In genomic region chr14:49089078-49089477, GRCh38 we compare ENCODE assay signal across 25 cellular contexts.
DNase-seq lines count a peak whose midpoint lies in the region; ATAC-seq, FAIRE-seq and TF ChIP-seq lines count a peak whose summit lies in the region.
"Had no signal": no experiment of that assay in that cellular context is flagged by ENCODE, and none has a peak within 500 bp of the region (broad histone marks: within the 10 kb centered on the region; RNA-seq: fewer than 3 reads in every experiment).

No MANE protein-coding gene starts in this region.

- no peaks in the 10 kb centered on the region for H3K9me2 ChIP-seq in PC-3 (replicated peaks; ENCODE audit: low read length)

- 31% methylated on average over 3 of the region's 3 CpGs for WGBS in HepG2 (ENCODE audit: low lambda C conversion rate)
- WGBS in right lobe of liver (ENCODE audit: insufficient coverage, low coverage, low lambda C conversion rate, missing lambda C conversion rate), result 72% methylated on average over 3 of the region's 3 CpGs

- H3K27me3 ChIP-seq in HepG2 (ENCODE audit: control insufficient read depth in 1 of 2, insufficient read depth in 2 of 2, low read length in 2 of 2) (no peaks in the 10 kb centered on the region), right lobe of liver (no peaks in the 10 kb centered on the region), PC-3 (ENCODE audit: low read length) (no peaks in the 10 kb centered on the region), endothelial cell of umbilical vein (ENCODE audit: control insufficient read depth in 2 of 2, insufficient read depth in 2 of 2, low read length in 2 of 2) (no peaks in the 10 kb centered on the region)
- H3K27me3 ChIP-seq: BE2C; BLaER1 treated with 17β-estradiol and CSF1 and Interleukin-3, amounts not matched to agents 10 nM and 100 nM had no signal

- TF ChIP-seq POLR2A in HepG2 (IDR thresholded peaks at IDR 0.05; ENCODE audit: insufficient read depth in 1 of 2, low read depth in 2 of 2, low read length in 2 of 2) (no peak), right lobe of liver (IDR thresholded peaks at IDR 0.05) (no peak), endothelial cell of umbilical vein (IDR thresholded peaks at IDR 0.05; ENCODE audit: low read depth, low read length) (no peak)

- H3K4me3 ChIP-seq in HepG2 (replicated peaks in 1 of 3; ENCODE audit: insufficient read depth in 1 of 3, low read depth in 2 of 3, low read length in 3 of 3), result no peak overlapping the region
- H3K4me3 ChIP-seq in right lobe of liver, result no peak overlapping the region
- H3K4me3 ChIP-seq in PC-3 (ENCODE audit: low read length), result no peak overlapping the region
- no peak overlapping the region for H3K4me3 ChIP-seq in endothelial cell of umbilical vein (replicated peaks in 1 of 3; ENCODE audit: insufficient read depth in 1 of 3, low read depth in 1 of 3, low read length in 3 of 3)
- H3K4me3 ChIP-seq: BLaER1 treated with 17β-estradiol and CSF1 and Interleukin-3, amounts not matched to agents 10 nM and 100 nM had no signal

- no peak for TF ChIP-seq EP300 in HepG2 (IDR thresholded peaks at IDR 0.05; ENCODE audit: low read depth in 2 of 2, low read length in 2 of 2)
- no peak for TF ChIP-seq EP300 in HepG2 (CRISPR knock-in tag; IDR thresholded peaks at IDR 0.05; ENCODE audit: borderline replicate concordance)

- POLR2A ChIA-PET in HepG2 (lab: Yijun Ruan, JAX), result no interaction called here
- POLR2A ChIA-PET in PC-3 (lab: Charles Lee; ENCODE audit: unreplicated experiment), result interaction anchor here (0.6 kb wide), 1 partner anchor 9 kb away, joined by 3 read pairs; no protein-coding TSS in a partner anchor
- POLR2A ChIA-PET in endothelial cell of umbilical vein (lab: Charles Lee), result no interaction called here

- DNase-seq in HepG2 (ENCODE audit: low spot score) (no peak), right lobe of liver (no peak), PC-3 (peak; percentile 6), endothelial cell of umbilical vein (ENCODE audit: low read depth, low spot score) (no peak), GM20000 (ENCODE audit: low spot score) (no peak)
- DNase-seq: ACHN; AML-193; BE2C; Calu3; CD4-positive, alpha-beta T cell; CD8-positive, alpha-beta memory T cell; COR-L47; DMS53; DMS79 treated with DMSO at 0.1 percent for 48 hours; GF-D8; GOT3; H9 had no signal

- H3K9ac ChIP-seq in HepG2 (ENCODE audit: insufficient read depth, low read depth, low read length), result no peak overlapping the region
- no peak overlapping the region for H3K9ac ChIP-seq in PC-3 (ENCODE audit: low read length)
- H3K9ac ChIP-seq in endothelial cell of umbilical vein (replicated peaks; ENCODE audit: extremely low read depth, insufficient read depth, low read length), result no peak overlapping the region
- H3K9ac ChIP-seq: BLaER1 treated with 17β-estradiol and CSF1 and Interleukin-3, amounts not matched to agents 10 nM and 100 nM had no signal

- no peaks in the 10 kb centered on the region for H3K36me3 ChIP-seq in HepG2 (replicated peaks in 1 of 2; ENCODE audit: control insufficient read depth in 1 of 2, insufficient read depth in 2 of 2, low read length in 2 of 2)
- H3K36me3 ChIP-seq in right lobe of liver, result no peaks in the 10 kb centered on the region
- H3K36me3 ChIP-seq in PC-3 (ENCODE audit: low read depth, low read length), result no peaks in the 10 kb centered on the region
- H3K36me3 ChIP-seq in endothelial cell of umbilical vein (ENCODE audit: control insufficient read depth in 2 of 2, extremely low read depth in 1 of 2, insufficient read depth in 2 of 2, low read length in 2 of 2), result no peaks in the 10 kb centered on the region
- H3K36me3 ChIP-seq: BE2C; BLaER1 treated with 17β-estradiol and CSF1 and Interleukin-3, amounts not matched to agents 10 nM and 100 nM had no signal

- H3K9me1 ChIP-seq in endothelial cell of umbilical vein (replicated peaks; ENCODE audit: control insufficient read depth, extremely low read depth, insufficient read depth, low read length), result no peaks in the 10 kb centered on the region

- dilution Hi-C loops in endothelial cell of umbilical vein (cut with MboI; ENCODE audit: extremely low pct_ligation_motif_present, low sequenced_read_pairs), result no loop called here

- in situ Hi-C loops in HepG2 (cut with HindIII; ENCODE audit: extremely low pct_ligation_motif_present, low pct_unique_long_range_greater_than_20kb), result no loop called here

- H4K20me1 ChIP-seq in HepG2 (ENCODE audit: insufficient read depth, low read length) (no peaks in the 10 kb centered on the region), PC-3 (ENCODE audit: low read length) (no peaks in the 10 kb centered on the region), endothelial cell of umbilical vein (replicated peaks; ENCODE audit: control insufficient read depth, extremely low read depth, insufficient read depth, low read length) (no peaks in the 10 kb centered on the region)
- H4K20me1 ChIP-seq: BLaER1 treated with 17β-estradiol and CSF1 and Interleukin-3, amounts not matched to agents 10 nM and 100 nM had no signal

- H3K4me1 ChIP-seq in HepG2 (ENCODE audit: insufficient read depth, low read length), result no peaks in the 10 kb centered on the region
- H3K4me1 ChIP-seq in right lobe of liver, result no peaks in the 10 kb centered on the region
- no peaks in the 10 kb centered on the region for H3K4me1 ChIP-seq in PC-3 (ENCODE audit: insufficient read depth, low read length)
- no peaks in the 10 kb centered on the region for H3K4me1 ChIP-seq in endothelial cell of umbilical vein (ENCODE audit: control insufficient read depth, extremely low read depth, insufficient read depth, low read length)
- H3K4me1 ChIP-seq: BE2C had no signal

- BruUV-seq in HepG2 (replicated peaks; lab: Mats Ljungman, UMichigan) (no TSS peak), PC-3 (replicated peaks; lab: Mats Ljungman, UMichigan) (no TSS peak), endothelial cell of umbilical vein (replicated peaks; lab: Mats Ljungman, UMichigan) (no TSS peak)

- CTCF ChIA-PET in HepG2 (lab: Yijun Ruan, JAX; ENCODE audit: low intra/inter-chr PET ratio, low total read pairs), result no interaction called here
- CTCF ChIA-PET in PC-3 (lab: Charles Lee), result no interaction called here
- CTCF ChIA-PET in endothelial cell of umbilical vein (lab: Charles Lee), result no interaction called here

- no peak for FAIRE-seq in HepG2 (lab: Jason Lieb, UNC)
- FAIRE-seq in endothelial cell of umbilical vein (lab: Jason Lieb, UNC), result no peak
- FAIRE-seq: A204.1, GM12892, GM19239 had no signal

- H3F3A ChIP-seq in PC-3 (ENCODE audit: low read length, unreplicated experiment), result no peaks in the 10 kb centered on the region

- H3K9me3 ChIP-seq in HepG2 (ENCODE audit: low read length) (no peaks in the 10 kb centered on the region), right lobe of liver (no peaks in the 10 kb centered on the region), PC-3 (ENCODE audit: low read length) (no peaks in the 10 kb centered on the region), endothelial cell of umbilical vein (replicated peaks; ENCODE audit: control insufficient read depth, insufficient read depth, low read length) (no peaks in the 10 kb centered on the region)
- H3K9me3 ChIP-seq: BE2C had no signal

- no peak for TF ChIP-seq CTCF in HepG2 (CRISPR knock-in tag; IDR thresholded peaks at IDR 0.05)
- no peak for TF ChIP-seq CTCF in right lobe of liver (IDR thresholded peaks at IDR 0.05)
- TF ChIP-seq CTCF in PC-3 (conservative IDR thresholded peaks at IDR 0.05; ENCODE audit: low read depth, low read length), result no peak
- TF ChIP-seq CTCF in endothelial cell of umbilical vein (IDR thresholded peaks at IDR 0.05; ENCODE audit: extremely low read depth in 1 of 2, insufficient read depth in 1 of 2, low read depth in 1 of 2, low read length in 2 of 2), result no peak
- TF ChIP-seq CTCF in GM20000 (IDR thresholded peaks at IDR 0.05; ENCODE audit: extremely low read depth, missing control alignments), result no peak

- no peak for TF ChIP-seq RAD21 in HepG2 (CRISPR knock-in tag; IDR thresholded peaks at IDR 0.05)

- H3K4me2 ChIP-seq in HepG2 (ENCODE audit: low read depth, low read length), result no peak overlapping the region
- H3K4me2 ChIP-seq in PC-3 (ENCODE audit: low read length), result no peak overlapping the region
- no peak overlapping the region for H3K4me2 ChIP-seq in endothelial cell of umbilical vein (ENCODE audit: insufficient read depth, low read length)
- H3K4me2 ChIP-seq: BLaER1 treated with 17β-estradiol and CSF1 and Interleukin-3, amounts not matched to agents 10 nM and 100 nM had no signal

- ATAC-seq in HepG2 (no peak), right lobe of liver (no peak), PC-3 (no peak), GM18519 (IDR thresholded peaks at IDR 0.05; ENCODE audit: low FRiP score, unreplicated experiment) (no peak), GM21515 (IDR thresholded peaks at IDR 0.05; ENCODE audit: unreplicated experiment) (no peak)
- ATAC-seq: HCT116 had no signal

- intact Hi-C loops in HepG2 (cut with micrococcal nuclease; ENCODE audit: unreplicated experiment) (no loop called here), right lobe of liver (cut with DNase I) (no loop called here), PC-3 (cut with micrococcal nuclease) (no loop called here), endothelial cell of umbilical vein (cut with micrococcal nuclease) (no loop called here)

- H3K27ac ChIP-seq in HepG2 (ENCODE audit: extremely low read length, insufficient read depth, low read length) (no peak overlapping the region), right lobe of liver (no peak overlapping the region), PC-3 (ENCODE audit: low read length) (no peak overlapping the region), endothelial cell of umbilical vein (ENCODE audit: insufficient read depth, low read depth, low read length) (no peak overlapping the region)
- H3K27ac ChIP-seq: 22Rv1; BLaER1 treated with 17β-estradiol and CSF1 and Interleukin-3, amounts not matched to agents 10 nM and 100 nM had no signal

- no peaks in the 10 kb centered on the region for H3K79me2 ChIP-seq in HepG2 (ENCODE audit: insufficient read depth, low read length)
- no peaks in the 10 kb centered on the region for H3K79me2 ChIP-seq in PC-3 (ENCODE audit: low read length)
- H3K79me2 ChIP-seq in endothelial cell of umbilical vein (ENCODE audit: control insufficient read depth, insufficient read depth, low read length), result no peaks in the 10 kb centered on the region

- H2AFZ ChIP-seq in HepG2 (ENCODE audit: low read length), result no peak overlapping the region
- H2AFZ ChIP-seq in PC-3 (ENCODE audit: low read length), result no peak overlapping the region
- H2AFZ ChIP-seq in endothelial cell of umbilical vein (ENCODE audit: low read depth, low read length), result no peak overlapping the region

TF ChIP-seq in HepG2, 621 proteins besides CTCF, POLR2A, EP300 and RAD21 (continues in another document):
- TF ChIP-seq ZNF572 (CRISPR knock-in tag; IDR thresholded peaks at IDR 0.05) (no peak), NFE2L2 (IDR thresholded peaks at IDR 0.05; ENCODE audit: low read length) (peak; percentile 58; the same call in 1 of the 2 replicates), ZSCAN29 (CRISPR knock-in tag; conservative IDR thresholded peaks at IDR 0.05) (no peak), MAFF (IDR thresholded peaks at IDR 0.05; ENCODE audit: low read depth, low read length) (peak; percentile 96)

TF ChIP-seq in endothelial cell of umbilical vein, 7 proteins besides CTCF, POLR2A, EP300 and RAD21:
- TF ChIP-seq EZH2 (IDR thresholded peaks at IDR 0.05; ENCODE audit: borderline replicate concordance, low read depth, low read length, severe bottlenecking) (no peak), POLR2AphosphoS5 (IDR thresholded peaks at IDR 0.05; ENCODE audit: insufficient read depth, low read depth, low read length) (no peak), JUN (IDR thresholded peaks at IDR 0.05; ENCODE audit: borderline replicate concordance, insufficient read depth, insufficient read length, low read depth) (peak; percentile 5)
